In genomic region chrX:120468071-120468470, GRCh38 we compare ENCODE assay signal across 7 cellular contexts. TPM values are rescaled to one million over a fixed set of nuclear protein-coding genes. Genes with fewer than 3 reads are reported as not detected.
DNase-seq lines count a peak whose midpoint lies in the region; TF ChIP-seq lines count a peak whose summit lies in the region.

No MANE protein-coding gene starts in this region.

- no peak for TF ChIP-seq CTCF in HFF-Myc (IDR thresholded peaks at IDR 0.05; ENCODE audit: low read depth, low read length, missing control alignments)
- no peak for TF ChIP-seq CTCF in WERI-Rb-1 (IDR thresholded peaks at IDR 0.05; ENCODE audit: low read depth, low read length)
- TF ChIP-seq CTCF in stomach (IDR thresholded peaks at IDR 0.05): no peak

- H3K4me3 ChIP-seq in HFF-Myc (replicated peaks; ENCODE audit: low read depth, low read length) (peak overlapping the region; percentile 65), WERI-Rb-1 (ENCODE audit: low read depth, low read length) (peak overlapping the region; percentile 71), iPS DF 6.9 (ENCODE audit: low read length) (peak overlapping the region; percentile 98; the same call in 1 of the 2 replicates), stomach (peak overlapping the region; percentile 52 to 66 (median 54))

- H3K36me3 ChIP-seq in WERI-Rb-1: no peaks in the 10 kb centered on the region
- no peaks in the 10 kb centered on the region for H3K36me3 ChIP-seq in iPS DF 6.9 (ENCODE audit: control insufficient read depth, insufficient read depth, low read length)
- no peaks in the 10 kb centered on the region for H3K36me3 ChIP-seq in stomach

- intact Hi-C loops in stomach (cut with DNase I; ENCODE audit: low total_unique reads): no loop called here

- no CpG with 5 or more reads among the region's 4 CpGs for WGBS in iPS DF 6.9 (ENCODE audit: insufficient coverage, insufficient read length)
- WGBS in stomach, 5 donors: 0 to 35% (median 14%) methylated on average over 3 to 4 of the region's 4 CpGs

- H3K9me3 ChIP-seq in WERI-Rb-1 (ENCODE audit: severe bottlenecking) (no peaks in the 10 kb centered on the region), iPS DF 6.9 (ENCODE audit: control insufficient read depth, insufficient read depth, low read length) (no peaks in the 10 kb centered on the region), stomach (no peaks in the 10 kb centered on the region)

- no peak for TF ChIP-seq POLR2A in stomach (IDR thresholded peaks at IDR 0.05)

- TF ChIP-seq EP300 in stomach (IDR thresholded peaks at IDR 0.05): no peak

- DNase-seq in HFF-Myc (ENCODE audit: extremely low read depth, low read depth) (no peak), WERI-Rb-1 (no peak), iPS DF 6.9 (ENCODE audit: low read depth, low spot score) (no peak), stomach (no peak), occipital lobe (lab: John Stamatoyannopoulos, UW) (no peak), retina (no peak)
- no peak for DNase-seq in NK-92 treated with Interleukin-12 subunit alpha and Interleukin-12 subunit beta, amount 100 ng/mL, for 24 hours (lab: John Stamatoyannopoulos, UW)

- peaks cover 3% of the 10 kb centered on the region for H3K27me3 ChIP-seq in WERI-Rb-1 (ENCODE audit: insufficient read depth, low read depth, severe bottlenecking)
- no peaks in the 10 kb centered on the region for H3K27me3 ChIP-seq in iPS DF 6.9 (ENCODE audit: control insufficient read depth, insufficient read depth, low read length)
- H3K27me3 ChIP-seq in stomach: no peaks in the 10 kb centered on the region

- no peak overlapping the region for H3K27ac ChIP-seq in WERI-Rb-1
- no peak overlapping the region for H3K27ac ChIP-seq in iPS DF 6.9 (ENCODE audit: low read length)
- H3K27ac ChIP-seq in stomach: peak overlapping the region in 4 of 5 donors; percentile 90 to 93 (median 91)

- no peaks in the 10 kb centered on the region for H3K4me1 ChIP-seq in iPS DF 6.9 (ENCODE audit: control insufficient read depth, insufficient read depth, low read length)
- peaks cover 0 to 48% (median 25%) of the 10 kb centered on the region in 4 donors for H3K4me1 ChIP-seq in stomach

RNA-seq across cellular contexts. Expression of gene LAMP2, which starts 1.0 kb away (rescaled TPM):
- total RNA-seq in stomach (100 to 1,000 TPM in 1 of 5 donors, 10 to 100 TPM in 3, 1 to 10 TPM in 1; 2.6 to 153 (median 35.7) TPM), occipital lobe (48.8 TPM)
- polyA plus RNA-seq in stomach: 10 to 100 TPM; 21.8 to 41.5 (median 29.6) TPM

Comparison
In these comparisons a context has a peak if more than half of its experiments do, and no peak if none do; other contexts are left out.
1. H3K27ac ChIP-seq: peak in stomach (4 of 5); none in WERI-Rb-1 (single experiment) and iPS DF 6.9 (single experiment).
2. Peak in every context shown above with its lines, with median percentiles within 50 percentile points of each other: H3K4me3 ChIP-seq.